Comparison of ENCODE assay signal across 8 cellular contexts in the genomic region with DNA sequence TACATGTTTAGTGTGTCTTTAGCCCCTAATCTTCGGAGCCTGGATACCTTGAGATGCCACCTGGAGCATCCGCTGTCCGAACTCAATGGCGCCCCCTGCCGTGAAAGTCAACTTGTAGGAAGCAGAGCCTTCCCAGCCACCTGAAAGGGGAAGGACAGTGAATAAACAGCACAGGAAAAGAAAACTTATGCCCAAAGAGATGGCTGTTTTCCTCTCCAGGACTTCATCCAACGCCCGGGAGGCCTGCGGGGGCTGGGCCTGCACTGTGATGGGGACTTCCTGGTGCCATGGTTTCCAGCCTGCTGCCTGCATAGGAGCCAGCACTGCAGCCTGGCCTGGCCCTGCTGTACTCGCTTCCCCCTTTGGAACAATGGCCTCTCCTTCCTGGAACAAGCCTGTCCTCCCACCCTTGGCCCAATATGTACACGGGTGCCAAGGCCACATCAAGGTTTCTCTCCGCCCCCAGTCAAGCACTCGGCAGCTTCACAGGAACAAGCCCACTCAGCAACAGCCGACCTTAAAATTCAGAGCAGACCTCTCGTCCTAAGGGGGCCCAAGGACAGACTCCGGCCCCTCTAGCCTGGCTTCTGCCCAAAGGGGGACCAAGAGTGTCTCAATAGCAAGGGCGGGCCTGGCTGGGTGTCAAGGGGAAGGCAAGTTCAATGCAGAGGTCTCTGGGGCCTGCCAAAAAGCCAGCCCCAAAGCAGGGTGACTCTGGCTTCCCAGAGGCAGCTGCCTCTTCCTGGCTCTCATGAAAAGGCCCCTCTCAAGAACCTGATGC. TPM values are rescaled to one million over a fixed set of nuclear protein-coding genes. Genes with fewer than 3 reads are reported as not detected.
A peak's percentile ranks its signal among the peaks of the same experiment; 100 is the strongest.
DNase-seq lines count a peak whose midpoint lies in the region; ATAC-seq and TF ChIP-seq lines count a peak whose summit lies in the region.

No MANE protein-coding gene starts in this region.

- DNase-seq in activated gamma-delta T cell treated with Interleukin-2 at 50 U/mL for 16 hours = peak; percentile 82
- no peak for DNase-seq in activated gamma-delta T cell (lab: John Stamatoyannopoulos, UW)
- DNase-seq in NOMO-1 (lab: John Stamatoyannopoulos, UW; ENCODE audit: unreplicated experiment in 2 of 2) = peak; percentile 29 to 38
- DNase-seq in activated T-cell treated with anti-CD3 and anti-CD28 coated beads for 48 hours (ENCODE audit: low read depth) = peak; percentile 69
- DNase-seq in fibroblast of mammary gland (ENCODE audit: low read depth) = peak; percentile 51
- peak; percentile 89 for DNase-seq in osteoblast (ENCODE audit: insufficient read length, low spot score, missing footprints)
- peak; percentile 71 to 82 for DNase-seq in thyroid gland

- intact Hi-C loops in thyroid gland (cut with DNase I) = loop anchor here (10.0 kb wide), 1 partner anchor 184 kb away; the partner anchor contains the start of genes RECQL5 and SAP30BP

- no peak overlapping the region for H2AFZ ChIP-seq in osteoblast (ENCODE audit: low read length)

- H3K4me2 ChIP-seq in osteoblast (ENCODE audit: insufficient read depth, low read length) = no peak overlapping the region

- peaks cover 6% of the 10 kb centered on the region for H4K20me1 ChIP-seq in osteoblast (ENCODE audit: insufficient read depth, low read length)

- no peak for TF ChIP-seq POLR2A in thyroid gland (IDR thresholded peaks at IDR 0.05)

- H3K4me1 ChIP-seq in osteoblast (ENCODE audit: insufficient read depth, low read length) = peaks cover 8% of the 10 kb centered on the region
- peaks cover 29 to 64% of the 10 kb centered on the region in 2 donors for H3K4me1 ChIP-seq in thyroid gland

- ATAC-seq in HG03159 (IDR thresholded peaks at IDR 0.05; ENCODE audit: unreplicated experiment) = no peak

- 35 to 43% methylated on average over 13 to 16 of the region's 16 CpGs for WGBS in thyroid gland, 2 donors

- H3K9me3 ChIP-seq in osteoblast (ENCODE audit: low read depth, low read length) = no peaks in the 10 kb centered on the region
- H3K9me3 ChIP-seq in thyroid gland = no peaks in the 10 kb centered on the region

- no peaks in the 10 kb centered on the region for H3K27me3 ChIP-seq in osteoblast (ENCODE audit: insufficient read depth, low read length)
- no peaks in the 10 kb centered on the region for H3K27me3 ChIP-seq in thyroid gland

- peaks cover 19% of the 10 kb centered on the region for H3K79me2 ChIP-seq in osteoblast (ENCODE audit: insufficient read depth, low read length)

- no peak overlapping the region for H3K27ac ChIP-seq in osteoblast (ENCODE audit: low read depth, low read length)
- peak overlapping the region in 2 of 3 donors; percentile 49 to 90 for H3K27ac ChIP-seq in thyroid gland

- H3K4me3 ChIP-seq in fibroblast of mammary gland (ENCODE audit: control insufficient read depth, low read depth, low read length) = no peak overlapping the region
- H3K4me3 ChIP-seq in osteoblast (ENCODE audit: insufficient read depth, low read length) = no peak overlapping the region
- no peak overlapping the region for H3K4me3 ChIP-seq in thyroid gland (replicated peaks in 1 of 3)

- peak; percentile 67 for TF ChIP-seq CTCF in fibroblast of mammary gland (conservative IDR thresholded peaks at IDR 0.05; ENCODE audit: control insufficient read depth, insufficient read depth, low read depth, low read length)
- peak; percentile 70 for TF ChIP-seq CTCF in osteoblast (IDR thresholded peaks at IDR 0.05; ENCODE audit: extremely low read depth, low read depth, low read length)
- peak in 5 of 6 experiments; percentile 35 to 60 (median 51) for TF ChIP-seq CTCF in thyroid gland (IDR thresholded peaks at IDR 0.05)

- H3K36me3 ChIP-seq in osteoblast (ENCODE audit: insufficient read depth, low read length) = peaks cover 55% of the 10 kb centered on the region
- H3K36me3 ChIP-seq in thyroid gland = peaks cover 52 to 54% of the 10 kb centered on the region in 2 donors

RNA-seq across cellular contexts. Expression of gene UNC13D, which starts 4.5 kb away (rescaled TPM):
- 1.1 and 2.1 TPM in 2 replicates for total RNA-seq in osteoblast
- total RNA-seq in thyroid gland = 1 to 10 TPM; 4.0 to 8.1 (median 5.2) TPM

RNA-seq across cellular contexts. Expression of gene WBP2, which starts 6.4 kb away (rescaled TPM):
- total RNA-seq in osteoblast (31.1 and 38.3 TPM in 2 replicates), thyroid gland (10 to 100 TPM; 41.8 to 64.5 (median 53.5) TPM)

RNA-seq across cellular contexts. Expression of gene TRIM47, which starts 29.7 kb away (rescaled TPM):
- total RNA-seq in osteoblast (21.7 and 22.4 TPM in 2 replicates), thyroid gland (10 to 100 TPM; 14.7 to 27.8 (median 19.7) TPM)

RNA-seq across cellular contexts. Expression of gene TRIM65, which starts 48.0 kb away (rescaled TPM):
- total RNA-seq in osteoblast = 22.8 and 23.3 TPM in 2 replicates
- total RNA-seq in thyroid gland = 10 to 100 TPM; 23.0 to 39.4 (median 31.8) TPM

RNA-seq across cellular contexts. Expression of gene MRPL38, which starts 56.0 kb away (rescaled TPM):
- total RNA-seq in osteoblast = 36.6 and 37.1 TPM in 2 replicates
- total RNA-seq in thyroid gland = 10 to 100 TPM; 34.8 to 60.6 (median 50.3) TPM
